ENCODE assay signal across 8 cellular contexts in the genomic region with DNA sequence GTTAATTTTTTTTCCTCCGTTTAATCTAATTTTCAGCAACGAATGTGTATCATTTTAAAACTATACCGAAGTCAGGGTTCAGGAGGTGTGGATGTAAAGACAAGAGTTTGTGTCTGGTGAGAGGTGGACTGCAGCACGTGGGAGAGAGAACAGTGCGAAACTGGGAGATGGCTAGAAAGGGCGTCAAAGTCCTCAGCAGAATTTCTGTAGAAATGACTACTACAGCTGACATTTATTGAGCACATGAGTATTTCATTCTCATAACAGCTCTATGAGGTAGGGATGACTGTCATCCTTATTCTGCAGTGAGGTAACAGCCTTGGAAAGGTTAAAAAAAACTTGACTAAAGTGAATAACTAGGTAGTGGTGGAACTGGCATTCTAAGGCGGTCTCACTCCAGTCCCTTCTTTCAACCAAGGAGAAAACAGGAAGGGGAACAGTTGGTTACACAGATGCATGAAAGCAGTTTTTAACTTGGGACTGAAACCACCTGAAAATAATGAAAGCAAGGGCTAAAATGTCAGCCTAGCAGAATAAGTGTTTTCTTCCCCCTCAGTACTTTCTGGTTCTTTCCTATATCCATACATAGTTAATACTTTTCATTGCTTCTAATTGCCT. TPM values are rescaled to one million over a fixed set of nuclear protein-coding genes. Genes with fewer than 3 reads are reported as not detected.
DNase-seq lines count a peak whose midpoint lies in the region; ATAC-seq and TF ChIP-seq lines count a peak whose summit lies in the region.

No MANE protein-coding gene starts in this region.

- peak overlapping the region; percentile 93 for H3K27ac Mint-ChIP-seq in activated CD4-positive, alpha-beta T cell treated with anti-CD3 and anti-CD28 coated beads for 36 hours
- H3K27ac Mint-ChIP-seq in activated CD4-positive, alpha-beta memory T cell treated with anti-CD3 and anti-CD28 coated beads, Interleukin-2, amount 10 ng/mL, durations not matched to agents 7 days and 5 days: peak overlapping the region; percentile 87

- no peaks in the 10 kb centered on the region for H3K36me3 Mint-ChIP-seq in activated CD4-positive, alpha-beta T cell treated with anti-CD3 and anti-CD28 coated beads for 36 hours (ENCODE audit: low read depth)
- no peaks in the 10 kb centered on the region for H3K36me3 Mint-ChIP-seq in activated CD4-positive, alpha-beta memory T cell treated with anti-CD3 and anti-CD28 coated beads, Interleukin-2, amount 10 ng/mL, durations not matched to agents 7 days and 5 days (ENCODE audit: low read depth)

- intact Hi-C loops in activated CD4-positive, alpha-beta T cell treated with anti-CD3 and anti-CD28 coated beads for 36 hours (cut with DNase I, micrococcal nuclease): loop anchor here (1.0 to 5.0 kb wide), 8 partner anchors 63 to 1508 kb away; a partner anchor contains a TSS

- TF ChIP-seq CTCF in HL-60 (IDR thresholded peaks at IDR 0.05; ENCODE audit: insufficient read depth, low read length) (no peak), fibroblast of pulmonary artery (IDR thresholded peaks at IDR 0.05; ENCODE audit: low read length, missing control alignments) (no peak)

- peak overlapping the region; percentile 81 for H3K4me3 Mint-ChIP-seq in activated CD4-positive, alpha-beta T cell treated with anti-CD3 and anti-CD28 coated beads for 36 hours
- peak overlapping the region; percentile 77 for H3K4me3 Mint-ChIP-seq in activated CD4-positive, alpha-beta memory T cell treated with anti-CD3 and anti-CD28 coated beads, Interleukin-2, amount 10 ng/mL, durations not matched to agents 7 days and 5 days

- no peaks in the 10 kb centered on the region for H3K9me3 Mint-ChIP-seq in activated CD4-positive, alpha-beta T cell treated with anti-CD3 and anti-CD28 coated beads for 36 hours (ENCODE audit: low read depth)
- H3K9me3 Mint-ChIP-seq in activated CD4-positive, alpha-beta memory T cell treated with anti-CD3 and anti-CD28 coated beads, Interleukin-2, amount 10 ng/mL, durations not matched to agents 7 days and 5 days: no peaks in the 10 kb centered on the region

- peak; percentile 76 for ATAC-seq in activated CD4-positive, alpha-beta T cell treated with anti-CD3 and anti-CD28 coated beads for 36 hours
- no peak for ATAC-seq in HG02623 (IDR thresholded peaks at IDR 0.05; ENCODE audit: unreplicated experiment)

- peaks cover 32% of the 10 kb centered on the region for H3K4me1 Mint-ChIP-seq in activated CD4-positive, alpha-beta T cell treated with anti-CD3 and anti-CD28 coated beads for 36 hours
- peaks cover 29% of the 10 kb centered on the region for H3K4me1 Mint-ChIP-seq in activated CD4-positive, alpha-beta memory T cell treated with anti-CD3 and anti-CD28 coated beads, Interleukin-2, amount 10 ng/mL, durations not matched to agents 7 days and 5 days

- no peaks in the 10 kb centered on the region for H3K27me3 ChIP-seq in HL-60 (ENCODE audit: insufficient read depth, poor library complexity, severe bottlenecking)

- H3K27ac ChIP-seq in HL-60 (replicated peaks): peak overlapping the region; percentile 58

- H3K27me3 Mint-ChIP-seq in activated CD4-positive, alpha-beta T cell treated with anti-CD3 and anti-CD28 coated beads for 36 hours: no peaks in the 10 kb centered on the region
- H3K27me3 Mint-ChIP-seq in activated CD4-positive, alpha-beta memory T cell treated with anti-CD3 and anti-CD28 coated beads, Interleukin-2, amount 10 ng/mL, durations not matched to agents 7 days and 5 days: no peaks in the 10 kb centered on the region

- POLR2A ChIA-PET in activated CD4-positive, alpha-beta T cell treated with anti-CD3 and anti-CD28 coated beads for 36 hours (lab: Charles Lee): interaction anchor here (0.5 to 1.7 kb wide), 3 partner anchors 21 to 299 kb away, joined by 3 to 5 read pairs (median 3); no protein-coding TSS in a partner anchor
- POLR2A ChIA-PET in activated CD4-positive, alpha-beta memory T cell treated with anti-CD3 and anti-CD28 coated beads, Interleukin-2, amount 10 ng/mL, durations not matched to agents 7 days and 5 days (lab: Charles Lee): interaction anchor here (0.6 to 2.3 kb wide), 15 partner anchors 9 to 954 kb away, joined by 3 to 20 read pairs (median 4); a partner anchor contains a TSS

- CTCF ChIA-PET in activated CD4-positive, alpha-beta T cell treated with anti-CD3 and anti-CD28 coated beads for 36 hours (lab: Charles Lee): interaction anchor here (1.0 to 2.3 kb wide), 3 partner anchors 22 to 169 kb away, joined by 3 to 8 read pairs (median 4); a partner anchor contains a TSS
- CTCF ChIA-PET in activated CD4-positive, alpha-beta memory T cell treated with anti-CD3 and anti-CD28 coated beads, Interleukin-2, amount 10 ng/mL, durations not matched to agents 7 days and 5 days (lab: Charles Lee): interaction anchor here (1.3 to 2.0 kb wide), 2 partner anchors 21 to 170 kb away, joined by 4 to 5 read pairs; a partner anchor contains a TSS

- H3K4me3 ChIP-seq in HL-60 (replicated peaks; ENCODE audit: insufficient read depth, low read length) (peak overlapping the region; percentile 70), fibroblast of pulmonary artery (replicated peaks; ENCODE audit: low read depth, low read length) (peak overlapping the region; percentile 91), skeletal muscle cell (ENCODE audit: low read depth, low read length) (peak overlapping the region; percentile 78)

- DNase-seq in activated CD4-positive, alpha-beta T cell treated with anti-CD3 and anti-CD28 coated beads for 36 hours: peak; percentile 76
- no peak for DNase-seq in activated CD4-positive, alpha-beta T cell treated with anti-CD3 and anti-CD28 coated beads, Interleukin-2, amount 50 U/mL, for 1 hour
- DNase-seq in HL-60 (ENCODE audit: low read depth in 1 of 2, low spot score in 1 of 2) (peak in 1 of 2 experiments; percentile 45), fibroblast of pulmonary artery (ENCODE audit: low read depth) (no peak), skeletal muscle cell (ENCODE audit: low read depth) (no peak), amygdala (lab: John Stamatoyannopoulos, UW) (no peak)
- peak; percentile 24 for DNase-seq in activated CD4-positive, alpha-beta memory T cell treated with anti-CD3 and anti-CD28 coated beads, Interleukin-2, amount 10 ng/mL, durations not matched to agents 7 days and 5 days

RNA-seq across cellular contexts. Expression of a gene that starts 0.6 kb away (rescaled TPM):
- total RNA-seq in activated CD4-positive, alpha-beta T cell treated with anti-CD3 and anti-CD28 coated beads for 36 hours: 10 to 100 TPM; 10.5 to 10.7 TPM
- 1 to 10 TPM; 8.9 to 9.7 TPM for total RNA-seq in activated CD4-positive, alpha-beta memory T cell treated with anti-CD3 and anti-CD28 coated beads, Interleukin-2, amount 10 ng/mL, durations not matched to agents 7 days and 5 days

Comparison
In these comparisons a context has a peak if more than half of its experiments do, and no peak if none do; other contexts are left out.
1. DNase-seq: peak in activated CD4-positive, alpha-beta T cell treated with anti-CD3 and anti-CD28 coated beads for 36 hours (single experiment) and activated CD4-positive, alpha-beta memory T cell treated with anti-CD3 and anti-CD28 coated beads, Interleukin-2, amount 10 ng/mL, durations not matched to agents 7 days and 5 days (single experiment); none in activated CD4-positive, alpha-beta T cell treated with anti-CD3 and anti-CD28 coated beads, Interleukin-2, amount 50 U/mL, for 1 hour (single experiment), fibroblast of pulmonary artery (single experiment), skeletal muscle cell (single experiment) and amygdala (0 of 56).
2. Peak in every context shown above with its lines, with median percentiles within 50 percentile points of each other: H3K4me3 ChIP-seq.